ENCODE assay signal across 23 cellular contexts in the genomic region with DNA sequence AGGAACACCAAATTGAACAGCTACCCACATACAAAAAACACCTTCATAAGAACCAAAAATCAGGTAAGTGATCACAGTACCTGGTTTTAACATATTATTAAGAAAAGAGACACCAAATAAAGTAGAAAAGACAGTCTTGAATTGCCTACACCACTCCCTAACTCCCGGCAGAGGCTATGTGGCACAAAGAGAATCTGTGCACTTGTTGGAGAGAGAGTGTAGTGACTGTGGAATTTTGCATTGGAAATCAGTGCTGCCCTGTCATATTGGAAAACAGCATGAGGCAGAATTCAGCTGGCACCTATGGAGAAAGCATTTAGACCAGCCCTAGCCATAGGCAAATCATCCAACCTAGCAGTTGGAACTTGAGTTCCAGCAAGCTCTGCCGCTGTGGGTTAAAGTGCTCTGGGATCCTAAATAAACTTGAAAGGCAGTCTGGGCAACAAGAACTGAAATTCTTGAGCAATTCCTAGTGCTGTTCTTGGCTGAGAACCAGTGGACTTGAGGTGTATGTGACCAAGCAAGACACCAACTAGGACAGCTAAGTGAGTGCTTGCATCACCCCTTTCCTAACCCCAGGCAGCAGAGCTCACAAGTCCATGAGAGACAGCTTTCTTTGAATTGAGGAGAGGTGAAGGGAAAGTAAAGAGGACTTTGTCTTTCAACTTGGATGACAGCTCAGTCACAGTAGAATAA.
DNase-seq lines count a peak whose midpoint lies in the region; ATAC-seq and TF ChIP-seq lines count a peak whose summit lies in the region.
"Had no signal": no experiment of that assay in that cellular context is flagged by ENCODE, and none has a peak within 500 bp of the region (broad histone marks: within the 10 kb centered on the region; RNA-seq: fewer than 3 reads in every experiment).

No MANE protein-coding gene starts in this region.

- in situ Hi-C loops in mammary epithelial cell (cut with MboI; ENCODE audit: low sequenced_read_pairs in 2 of 2): no loop called here

- H3K4me1 Mint-ChIP-seq in natural killer cell treated with Interleukin-12 subunit alpha and Interleukin-12 subunit beta and Interleukin-15 and Interleukin-18, amount 100 ng/mL, for 72 hours (ENCODE audit: low read depth in 2 of 2): no peaks in the 10 kb centered on the region
- H3K4me1 Mint-ChIP-seq in type B pancreatic cell (ENCODE audit: unreplicated experiment): no peaks in the 10 kb centered on the region
- H3K4me1 Mint-ChIP-seq: activated T-helper 17 cell treated with anti-CD3 and anti-CD28 coated beads, Interleukin-2, amount 50 U/mL, for 72 hours; stimulated activated naive B cell treated with anti-CD40 and anti-IgM and Interleukin-4, amounts not matched to agents 10 μg/mL and 1 μg/mL and 100 μg/mL, for 72 hours; WTC11 had no signal

- H3K27me3 Mint-ChIP-seq in natural killer cell treated with Interleukin-12 subunit alpha and Interleukin-12 subunit beta and Interleukin-15 and Interleukin-18, amount 100 ng/mL, for 72 hours: no peaks in the 10 kb centered on the region
- H3K27me3 Mint-ChIP-seq in type B pancreatic cell: no peaks in the 10 kb centered on the region
- H3K27me3 Mint-ChIP-seq: activated T-helper 17 cell treated with anti-CD3 and anti-CD28 coated beads, Interleukin-2, amount 50 U/mL, for 72 hours; CD4-positive, alpha-beta T cell; IgD-negative memory B cell; stimulated activated naive B cell treated with anti-CD40 and anti-IgM and Interleukin-4, amounts not matched to agents 10 μg/mL and 1 μg/mL and 100 μg/mL, for 72 hours had no signal

- no peaks in the 10 kb centered on the region for H3K79me2 ChIP-seq in mammary epithelial cell (ENCODE audit: insufficient read depth, low read length)

- H3K4me3 ChIP-seq in mammary epithelial cell (replicated peaks in 1 of 3; ENCODE audit: insufficient read depth in 1 of 3, low read depth in 2 of 3, low read length in 3 of 3) (no peak overlapping the region), left lung (no peak overlapping the region), upper lobe of right lung (no peak overlapping the region)
- H3K4me3 ChIP-seq: neural progenitor cell, transverse colon had no signal

- no TSS peak for BruUV-seq in mammary epithelial cell (replicated peaks; lab: Mats Ljungman, UMichigan)

- no peak overlapping the region for H3K27ac ChIP-seq in mammary epithelial cell (ENCODE audit: insufficient read depth, low read depth, low read length)
- no peak overlapping the region for H3K27ac ChIP-seq in left lung
- H3K27ac ChIP-seq in upper lobe of right lung: no peak overlapping the region
- H3K27ac ChIP-seq: neural progenitor cell, transverse colon had no signal

- no peak overlapping the region for H3K4me2 ChIP-seq in mammary epithelial cell (ENCODE audit: insufficient read depth, low read depth, low read length)
- H3K4me2 ChIP-seq: neural progenitor cell had no signal

- H3K4me1 ChIP-seq in mammary epithelial cell (ENCODE audit: insufficient read depth, low read length) (no peaks in the 10 kb centered on the region), left lung (no peaks in the 10 kb centered on the region), upper lobe of right lung (no peaks in the 10 kb centered on the region)
- H3K4me1 ChIP-seq: neural progenitor cell, transverse colon had no signal

- H2AFZ ChIP-seq in mammary epithelial cell (ENCODE audit: low read depth, low read length): no peak overlapping the region
- H2AFZ ChIP-seq: neural progenitor cell had no signal

- no peak for TF ChIP-seq CTCF in mammary epithelial cell (conservative IDR thresholded peaks at IDR 0.05 in 1 of 2, IDR thresholded peaks at IDR 0.05 in 1 of 2; ENCODE audit: extremely low read depth in 1 of 2, insufficient read depth in 1 of 2, low read depth in 1 of 2, low read length in 2 of 2)
- no peak for TF ChIP-seq CTCF in left lung (IDR thresholded peaks at IDR 0.05)
- no peak for TF ChIP-seq CTCF in upper lobe of right lung (IDR thresholded peaks at IDR 0.05)
- TF ChIP-seq CTCF in type B pancreatic cell (conservative IDR thresholded peaks at IDR 0.05): no peak

- DNase-seq in Right ventricle myocardium inferior (ENCODE audit: missing footprints): no peak
- DNase-seq in Right ventricle myocardium superior: no peak
- DNase-seq in mammary epithelial cell: peak; percentile 17
- no peak for DNase-seq in left lung
- DNase-seq in upper lobe of right lung: no peak
- no peak for DNase-seq in AG08395 (ENCODE audit: low spot score)
- no peak for DNase-seq in natural killer cell treated with Interleukin-12 subunit alpha and Interleukin-12 subunit beta and Interleukin-15 and Interleukin-18, amount 100 ng/mL, for 72 hours (ENCODE audit: low spot score)
- no peak for DNase-seq in type B pancreatic cell (ENCODE audit: extremely low spot score, unreplicated experiment)
- DNase-seq: CD4-positive, alpha-beta T cell; cerebellar nuclear complex; DMS79; foreskin melanocyte; GOT3; midbrain; NCI-H2029; NCI-H446; stimulated activated naive B cell treated with anti-CD40 and anti-IgM and Interleukin-4, amounts not matched to agents 10 μg/mL and 1 μg/mL and 100 μg/mL, for 72 hours; transverse colon had no signal

- no peaks in the 10 kb centered on the region for H4K20me1 ChIP-seq in mammary epithelial cell (ENCODE audit: insufficient read depth, low read length)

- H3K4me3 Mint-ChIP-seq in natural killer cell treated with Interleukin-12 subunit alpha and Interleukin-12 subunit beta and Interleukin-15 and Interleukin-18, amount 100 ng/mL, for 72 hours: no peak overlapping the region
- no peak overlapping the region for H3K4me3 Mint-ChIP-seq in type B pancreatic cell
- H3K4me3 Mint-ChIP-seq: activated T-helper 17 cell treated with anti-CD3 and anti-CD28 coated beads, Interleukin-2, amount 50 U/mL, for 72 hours; CD4-positive, alpha-beta T cell; IgD-negative memory B cell; neural progenitor cell; stimulated activated naive B cell treated with anti-CD40 and anti-IgM and Interleukin-4, amounts not matched to agents 10 μg/mL and 1 μg/mL and 100 μg/mL, for 72 hours; T-helper 1 cell treated with Interleukin-12 subunit alpha and Interleukin-12 subunit beta and Interleukin-4 antibody, amounts not matched to agents 30 μg/mL and 1 μg/mL, for 36 hours; WTC11 had no signal

- no peaks in the 10 kb centered on the region for H3K9me3 ChIP-seq in mammary epithelial cell (replicated peaks; ENCODE audit: insufficient read depth, low read length)
- H3K9me3 ChIP-seq in left lung: peaks cover 0 to 18% of the 10 kb centered on the region in 2 donors
- H3K9me3 ChIP-seq in upper lobe of right lung: no peaks in the 10 kb centered on the region

- no peak overlapping the region for H3K9ac ChIP-seq in mammary epithelial cell (ENCODE audit: insufficient read depth, low read length)
- H3K9ac ChIP-seq: neural progenitor cell had no signal

- dilution Hi-C loops in mammary epithelial cell (cut with HindIII; ENCODE audit: low sequenced_read_pairs): no loop called here

- H3K36me3 ChIP-seq in mammary epithelial cell (ENCODE audit: insufficient read depth, low read length): no peaks in the 10 kb centered on the region
- no peaks in the 10 kb centered on the region for H3K36me3 ChIP-seq in left lung
- H3K36me3 ChIP-seq in upper lobe of right lung: no peaks in the 10 kb centered on the region
- H3K36me3 ChIP-seq: neural progenitor cell, transverse colon had no signal

- no peak overlapping the region for H3K27ac Mint-ChIP-seq in natural killer cell treated with Interleukin-12 subunit alpha and Interleukin-12 subunit beta and Interleukin-15 and Interleukin-18, amount 100 ng/mL, for 72 hours
- no peak overlapping the region for H3K27ac Mint-ChIP-seq in type B pancreatic cell
- H3K27ac Mint-ChIP-seq: activated T-helper 17 cell treated with anti-CD3 and anti-CD28 coated beads, Interleukin-2, amount 50 U/mL, for 72 hours; CD4-positive, alpha-beta T cell; IgD-negative memory B cell; neural progenitor cell; stimulated activated naive B cell treated with anti-CD40 and anti-IgM and Interleukin-4, amounts not matched to agents 10 μg/mL and 1 μg/mL and 100 μg/mL, for 72 hours; T-helper 1 cell treated with Interleukin-12 subunit alpha and Interleukin-12 subunit beta and Interleukin-4 antibody, amounts not matched to agents 30 μg/mL and 1 μg/mL, for 36 hours; WTC11 had no signal

- CTCF ChIA-PET in mammary epithelial cell (lab: Charles Lee; ENCODE audit: low non-redundant PET): no interaction called here

- ATAC-seq in Right ventricle myocardium inferior (peak; percentile 59), Right ventricle myocardium superior (ENCODE audit: poor library complexity) (no peak), left lung (peak; percentile 69), upper lobe of right lung (peak; percentile 81)
- no peak for ATAC-seq in natural killer cell treated with Interleukin-12 subunit alpha and Interleukin-12 subunit beta and Interleukin-15 and Interleukin-18, amount 100 ng/mL, for 72 hours
- ATAC-seq: activated T-helper 17 cell treated with anti-CD3 and anti-CD28 coated beads, Interleukin-2, amount 50 U/mL, for 72 hours; stimulated activated naive B cell treated with anti-CD40 and anti-IgM and Interleukin-4, amounts not matched to agents 10 μg/mL and 1 μg/mL and 100 μg/mL, for 72 hours; WTC11 had no signal

- 95% methylated on average over 2 of the region's 2 CpGs for WGBS in mammary epithelial cell (ENCODE audit: low coverage, missing lambda C conversion rate)

- peaks cover 2% of the 10 kb centered on the region for H3K27me3 ChIP-seq in mammary epithelial cell (ENCODE audit: insufficient read depth, low read length)
- no peaks in the 10 kb centered on the region for H3K27me3 ChIP-seq in left lung
- H3K27me3 ChIP-seq in upper lobe of right lung: no peaks in the 10 kb centered on the region
- H3K27me3 ChIP-seq: neural progenitor cell, transverse colon had no signal

- H3K36me3 Mint-ChIP-seq in natural killer cell treated with Interleukin-12 subunit alpha and Interleukin-12 subunit beta and Interleukin-15 and Interleukin-18, amount 100 ng/mL, for 72 hours: peaks cover 12% of the 10 kb centered on the region
- no peaks in the 10 kb centered on the region for H3K36me3 Mint-ChIP-seq in type B pancreatic cell
- H3K36me3 Mint-ChIP-seq: neural progenitor cell; stimulated activated naive B cell treated with anti-CD40 and anti-IgM and Interleukin-4, amounts not matched to agents 10 μg/mL and 1 μg/mL and 100 μg/mL, for 72 hours had no signal

- intact Hi-C loops in Right ventricle myocardium inferior (cut with DNase I): no loop called here
- intact Hi-C loops in Right ventricle myocardium superior (cut with DNase I): no loop called here
- intact Hi-C loops in mammary epithelial cell (cut with micrococcal nuclease): no loop called here
- intact Hi-C loops in left lung (cut with DNase I): no loop called here
- intact Hi-C loops in upper lobe of right lung (cut with DNase I): no loop called here

- peaks cover 19% of the 10 kb centered on the region for H3K9me3 Mint-ChIP-seq in natural killer cell treated with Interleukin-12 subunit alpha and Interleukin-12 subunit beta and Interleukin-15 and Interleukin-18, amount 100 ng/mL, for 72 hours
- H3K9me3 Mint-ChIP-seq in type B pancreatic cell: peaks cover 4% of the 10 kb centered on the region
- H3K9me3 Mint-ChIP-seq: neural progenitor cell had no signal

Comparison
In these comparisons a context has a peak if more than half of its experiments do, and no peak if none do; other contexts are left out.
1. ATAC-seq: peak in Right ventricle myocardium inferior (single experiment), left lung (single experiment) and upper lobe of right lung (single experiment); none in Right ventricle myocardium superior (single experiment) and natural killer cell treated with Interleukin-12 subunit alpha and Interleukin-12 subunit beta and Interleukin-15 and Interleukin-18, amount 100 ng/mL, for 72 hours (0 of 2).